10 cellular contexts compared by ENCODE assay signal in the genomic region with DNA sequence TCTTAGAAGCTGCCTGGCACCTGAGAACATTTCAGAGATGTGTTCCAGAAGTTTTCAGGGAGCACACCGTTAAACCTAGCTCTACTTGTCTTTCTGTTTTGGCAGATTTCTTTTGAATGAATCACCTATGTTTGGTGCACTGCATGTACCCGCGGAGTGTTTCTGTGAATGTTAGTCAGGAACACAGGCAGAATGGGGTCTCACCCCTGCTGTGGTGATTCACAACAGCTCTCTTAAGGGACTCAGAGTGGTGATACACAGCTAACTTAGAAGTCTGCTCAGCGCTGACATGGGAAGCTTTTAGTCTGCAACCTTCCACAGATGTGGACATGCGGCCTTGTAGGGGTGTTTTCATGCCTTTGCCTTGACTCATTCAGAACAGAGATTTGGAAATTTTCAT. TPM values are rescaled to one million over a fixed set of nuclear protein-coding genes. Genes with fewer than 3 reads are reported as not detected.
DNase-seq lines count a peak whose midpoint lies in the region; ATAC-seq and TF ChIP-seq lines count a peak whose summit lies in the region.
"Had no signal": no experiment of that assay in that cellular context is flagged by ENCODE, and none has a peak within 500 bp of the region (broad histone marks: within the 10 kb centered on the region; RNA-seq: fewer than 3 reads in every experiment).

No MANE protein-coding gene starts in this region.

- no peak overlapping the region for H3K27ac ChIP-seq in CD8-positive, alpha-beta T cell (ENCODE audit: low read depth, low read length)

- no peaks in the 10 kb centered on the region for H3K9me3 Mint-ChIP-seq in CD8-positive, alpha-beta T cell
- H3K9me3 Mint-ChIP-seq in progenitor cell of endocrine pancreas (ENCODE audit: low read depth), result no peaks in the 10 kb centered on the region
- H3K9me3 Mint-ChIP-seq: central memory CD8-positive, alpha-beta T cell had no signal

- intact Hi-C loops in CD8-positive, alpha-beta T cell (cut with DNase I, micrococcal nuclease), result no loop called here

- H3K27me3 Mint-ChIP-seq in CD8-positive, alpha-beta T cell (ENCODE audit: low read depth), result no peaks in the 10 kb centered on the region
- H3K27me3 Mint-ChIP-seq in progenitor cell of endocrine pancreas, result no peaks in the 10 kb centered on the region
- H3K27me3 Mint-ChIP-seq: central memory CD8-positive, alpha-beta T cell had no signal

- no peaks in the 10 kb centered on the region for H3K9me3 ChIP-seq in CD8-positive, alpha-beta T cell (ENCODE audit: low read length)

- H3K4me1 ChIP-seq in CD8-positive, alpha-beta T cell (ENCODE audit: insufficient read depth, low read length), result no peaks in the 10 kb centered on the region

- H3K4me3 Mint-ChIP-seq in CD8-positive, alpha-beta T cell, result no peak overlapping the region
- H3K4me3 Mint-ChIP-seq in progenitor cell of endocrine pancreas (ENCODE audit: low read depth), result no peak overlapping the region
- H3K4me3 Mint-ChIP-seq: central memory CD8-positive, alpha-beta T cell had no signal

- TF ChIP-seq CTCF in CD8-positive, alpha-beta T cell (IDR thresholded peaks at IDR 0.05), result no peak
- TF ChIP-seq CTCF in progenitor cell of endocrine pancreas (IDR thresholded peaks at IDR 0.05; ENCODE audit: unreplicated experiment), result no peak

- peak overlapping the region; percentile 37 for H3K27ac Mint-ChIP-seq in CD8-positive, alpha-beta T cell
- H3K27ac Mint-ChIP-seq in progenitor cell of endocrine pancreas, result peak overlapping the region; percentile 35

- no peaks in the 10 kb centered on the region for H3K27me3 ChIP-seq in CD8-positive, alpha-beta T cell (ENCODE audit: insufficient read depth, low read length)

- no peak for ATAC-seq in CD8-positive, alpha-beta T cell

- no peak overlapping the region for H3K4me3 ChIP-seq in CD8-positive, alpha-beta T cell (ENCODE audit: low read depth, low read length)

- peaks cover 15% of the 10 kb centered on the region for H3K36me3 ChIP-seq in CD8-positive, alpha-beta T cell (ENCODE audit: insufficient read depth, low read length)

- no peak for DNase-seq in CD8-positive, alpha-beta T cell
- peak; percentile 83 for DNase-seq in T1000 (lab: John Stamatoyannopoulos, UW)
- peak; percentile 98 for DNase-seq in fibroblast of the conjunctiva (ENCODE audit: low read depth)
- DNase-seq in progenitor cell of endocrine pancreas (ENCODE audit: low spot score, unreplicated experiment), result no peak
- DNase-seq in stimulated activated CD4-positive, alpha-beta T cell treated with anti-CD3 and anti-CD28 coated beads, Interleukin-4, amount 100 ng/mL, for 24 hours, result no peak
- DNase-seq in DMS53 (lab: John Stamatoyannopoulos, UW), result no peak
- no peak for DNase-seq in CD1c-positive myeloid dendritic cell (ENCODE audit: extremely low spot score)
- no peak for DNase-seq in DMS114 treated with DMSO at 0.1 percent for 48 hours (lab: John Stamatoyannopoulos, UW; ENCODE audit: unreplicated experiment)
- DNase-seq: Calu3 had no signal

- peaks cover 63% of the 10 kb centered on the region for H3K36me3 Mint-ChIP-seq in CD8-positive, alpha-beta T cell
- peaks cover 24% of the 10 kb centered on the region for H3K36me3 Mint-ChIP-seq in progenitor cell of endocrine pancreas (ENCODE audit: insufficient read depth)

- CTCF ChIA-PET in CD8-positive, alpha-beta T cell (lab: Charles Lee), result interaction anchor here (1.2 kb wide), 1 partner anchor 24 kb away, joined by 3 read pairs; a partner anchor contains a TSS

- POLR2A ChIA-PET in CD8-positive, alpha-beta T cell (lab: Charles Lee), result no interaction called here

- H3K4me1 Mint-ChIP-seq in CD8-positive, alpha-beta T cell (ENCODE audit: low read depth), result no peaks in the 10 kb centered on the region
- H3K4me1 Mint-ChIP-seq in progenitor cell of endocrine pancreas (ENCODE audit: low read depth), result no peaks in the 10 kb centered on the region
- H3K4me1 Mint-ChIP-seq: central memory CD8-positive, alpha-beta T cell had no signal

RNA-seq across cellular contexts. Expression of a gene that starts 24.0 kb away (rescaled TPM):
- 1 to 10 TPM; 5.1 to 6.1 TPM for total RNA-seq in CD8-positive, alpha-beta T cell
- 33.3 and 33.7 TPM in 2 replicates for total RNA-seq in progenitor cell of endocrine pancreas

RNA-seq across cellular contexts. Expression of a gene that starts 37.0 kb away (rescaled TPM):
- not detected for total RNA-seq in CD8-positive, alpha-beta T cell
- 1.7 and 2.0 TPM in 2 replicates for total RNA-seq in progenitor cell of endocrine pancreas

RNA-seq across cellular contexts. Expression of a gene that starts 48.6 kb away (rescaled TPM):
- total RNA-seq in CD8-positive, alpha-beta T cell, result 10 to 100 TPM; 24.8 to 25.5 TPM
- 23.4 and 23.9 TPM in 2 replicates for total RNA-seq in progenitor cell of endocrine pancreas

Comparison
In these comparisons a context has a peak if more than half of its experiments do, and no peak if none do; other contexts are left out.
1. DNase-seq: peak in T1000 (single experiment) and fibroblast of the conjunctiva (single experiment); none in CD8-positive, alpha-beta T cell (0 of 7), progenitor cell of endocrine pancreas (single experiment), stimulated activated CD4-positive, alpha-beta T cell treated with anti-CD3 and anti-CD28 coated beads, Interleukin-4, amount 100 ng/mL, for 24 hours (single experiment), DMS53 (single experiment), CD1c-positive myeloid dendritic cell (single experiment) and DMS114 treated with DMSO at 0.1 percent for 48 hours (single experiment).